ENCODE assay signal across 8 cellular contexts in the genomic region with DNA sequence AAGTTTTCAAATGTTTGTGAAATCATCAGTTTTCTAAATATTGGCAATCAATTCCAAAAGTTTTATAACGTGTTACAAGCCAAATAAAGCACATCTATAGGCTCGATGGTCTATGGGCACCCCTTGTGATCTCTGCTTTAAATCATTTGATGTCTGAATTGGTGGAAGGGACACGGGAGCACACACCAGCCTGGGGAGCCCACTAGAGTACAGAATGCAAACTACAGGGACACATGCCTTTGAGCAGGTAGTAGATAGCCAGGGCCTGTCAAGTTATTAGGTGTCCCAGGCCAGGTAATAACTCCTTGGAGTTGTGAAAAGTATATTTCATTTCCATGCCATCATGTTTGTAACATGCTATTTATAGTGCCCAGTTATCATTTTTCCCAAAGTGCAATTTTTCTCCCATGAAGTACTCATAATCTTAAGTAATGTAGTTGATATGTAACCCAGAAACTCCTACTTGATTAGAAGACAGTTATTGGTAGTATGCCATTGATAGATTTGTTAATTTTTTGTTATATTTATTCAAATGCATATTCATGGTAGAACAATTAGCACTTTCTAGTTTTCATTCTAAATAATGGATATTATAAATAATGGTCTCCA.
DNase-seq lines count a peak whose midpoint lies in the region; ATAC-seq, FAIRE-seq and TF ChIP-seq lines count a peak whose summit lies in the region.

No MANE protein-coding gene starts in this region.

- H4K5ac ChIP-seq in mesendoderm (ENCODE audit: low read length): no peak overlapping the region

- DNase-seq in AG10803 (ENCODE audit: low read depth): no peak
- peak; percentile 36 for DNase-seq in GM12892 (ENCODE audit: insufficient read length)
- peak; percentile 23 for DNase-seq in NCI-H128 (lab: John Stamatoyannopoulos, UW; ENCODE audit: unreplicated experiment)
- DNase-seq in astrocyte of the spinal cord (ENCODE audit: low read depth, low spot score): no peak
- DNase-seq in mesendoderm: peak; percentile 83
- no peak for DNase-seq in DMS114 treated with DMSO at 0.1 percent for 48 hours (lab: John Stamatoyannopoulos, UW; ENCODE audit: unreplicated experiment)

- H2BK120ac ChIP-seq in mesendoderm (ENCODE audit: low read depth, low read length): no peak overlapping the region

- no peak overlapping the region for H2AK5ac ChIP-seq in mesendoderm (ENCODE audit: low read length)

- TF ChIP-seq CTCF in AG10803 (conservative IDR thresholded peaks at IDR 0.05; ENCODE audit: low read length) (peak; percentile 26), astrocyte of the spinal cord (IDR thresholded peaks at IDR 0.05; ENCODE audit: low read depth, low read length) (peak; percentile 51), gastroesophageal sphincter (IDR thresholded peaks at IDR 0.05) (peak in 2 of 4 experiments; percentile 10 to 38)

- H3K9me3 ChIP-seq in gastroesophageal sphincter: no peaks in the 10 kb centered on the region

- H3K27ac ChIP-seq in mesendoderm (ENCODE audit: low read depth, low read length) (no peak overlapping the region), gastroesophageal sphincter (no peak overlapping the region)

- no peak overlapping the region for H3K4me3 ChIP-seq in AG10803 (ENCODE audit: low read length)
- H3K4me3 ChIP-seq in astrocyte of the spinal cord (ENCODE audit: low read depth, low read length): no peak overlapping the region
- no peak overlapping the region for H3K4me3 ChIP-seq in mesendoderm (ENCODE audit: low read length)
- H3K4me3 ChIP-seq in gastroesophageal sphincter: no peak overlapping the region

- ATAC-seq in HG02588 (IDR thresholded peaks at IDR 0.05; ENCODE audit: unreplicated experiment) (peak; percentile 94), gastroesophageal sphincter (no peak)

- no peak overlapping the region for H3K4ac ChIP-seq in mesendoderm (ENCODE audit: low read depth, low read length)

- TF ChIP-seq POLR2A in GM12892 (IDR thresholded peaks at IDR 0.05; ENCODE audit: low read depth, low read length) (no peak), gastroesophageal sphincter (IDR thresholded peaks at IDR 0.05) (no peak)

- WGBS in mesendoderm (ENCODE audit: extremely low coverage, insufficient coverage, low lambda C conversion rate): no CpG with 5 or more reads among the region's 3 CpGs
- WGBS in gastroesophageal sphincter (ENCODE audit: low coverage in 1 of 2), 2 donors: 42 to 67% methylated on average over 3 of the region's 3 CpGs

- H3K79me2 ChIP-seq in mesendoderm (ENCODE audit: control insufficient read depth, insufficient read depth, low read length): no peaks in the 10 kb centered on the region

- in situ Hi-C loops in astrocyte of the spinal cord (cut with HindIII; ENCODE audit: low sequenced_read_pairs): no loop called here

- no peak overlapping the region for H2BK5ac ChIP-seq in mesendoderm (ENCODE audit: low read length)

- H2BK15ac ChIP-seq in mesendoderm (replicated peaks; ENCODE audit: low read depth): no peak overlapping the region

- H3K27me3 ChIP-seq in mesendoderm (ENCODE audit: insufficient read depth, low read length, poor library complexity) (no peaks in the 10 kb centered on the region), gastroesophageal sphincter (no peaks in the 10 kb centered on the region)

- no peak overlapping the region for H3K18ac ChIP-seq in mesendoderm (ENCODE audit: low read length)

- peak; percentile 84 for FAIRE-seq in GM12892 (lab: Jason Lieb, UNC)

- H3K4me2 ChIP-seq in mesendoderm (ENCODE audit: low read length): no peak overlapping the region

- no peak overlapping the region for H3K23ac ChIP-seq in mesendoderm (ENCODE audit: low read length)

- H3K9ac ChIP-seq in mesendoderm (ENCODE audit: low read length): no peak overlapping the region

- H3K4me1 ChIP-seq in mesendoderm (ENCODE audit: control insufficient read depth, low read depth, low read length) (no peaks in the 10 kb centered on the region), gastroesophageal sphincter (no peaks in the 10 kb centered on the region)

- peaks cover 3% of the 10 kb centered on the region for H3K36me3 ChIP-seq in mesendoderm (ENCODE audit: control insufficient read depth, insufficient read depth, low read length)
- H3K36me3 ChIP-seq in gastroesophageal sphincter: peaks cover 0 to 16% of the 10 kb centered on the region in 2 donors

- no peak overlapping the region for H3K56ac ChIP-seq in mesendoderm (ENCODE audit: low read length)

- H4K8ac ChIP-seq in mesendoderm (ENCODE audit: low read depth, low read length): no peak overlapping the region

- H3K79me1 ChIP-seq in mesendoderm (ENCODE audit: low read length): no peaks in the 10 kb centered on the region

- no peak for TF ChIP-seq EP300 in gastroesophageal sphincter (IDR thresholded peaks at IDR 0.05)

Comparison
In these comparisons a context has a peak if more than half of its experiments do, and no peak if none do; other contexts are left out.
1. DNase-seq: peak in GM12892 (single experiment), NCI-H128 (single experiment) and mesendoderm (single experiment); none in AG10803 (single experiment), astrocyte of the spinal cord (single experiment) and DMS114 treated with DMSO at 0.1 percent for 48 hours (single experiment).